In the genomic region with DNA sequence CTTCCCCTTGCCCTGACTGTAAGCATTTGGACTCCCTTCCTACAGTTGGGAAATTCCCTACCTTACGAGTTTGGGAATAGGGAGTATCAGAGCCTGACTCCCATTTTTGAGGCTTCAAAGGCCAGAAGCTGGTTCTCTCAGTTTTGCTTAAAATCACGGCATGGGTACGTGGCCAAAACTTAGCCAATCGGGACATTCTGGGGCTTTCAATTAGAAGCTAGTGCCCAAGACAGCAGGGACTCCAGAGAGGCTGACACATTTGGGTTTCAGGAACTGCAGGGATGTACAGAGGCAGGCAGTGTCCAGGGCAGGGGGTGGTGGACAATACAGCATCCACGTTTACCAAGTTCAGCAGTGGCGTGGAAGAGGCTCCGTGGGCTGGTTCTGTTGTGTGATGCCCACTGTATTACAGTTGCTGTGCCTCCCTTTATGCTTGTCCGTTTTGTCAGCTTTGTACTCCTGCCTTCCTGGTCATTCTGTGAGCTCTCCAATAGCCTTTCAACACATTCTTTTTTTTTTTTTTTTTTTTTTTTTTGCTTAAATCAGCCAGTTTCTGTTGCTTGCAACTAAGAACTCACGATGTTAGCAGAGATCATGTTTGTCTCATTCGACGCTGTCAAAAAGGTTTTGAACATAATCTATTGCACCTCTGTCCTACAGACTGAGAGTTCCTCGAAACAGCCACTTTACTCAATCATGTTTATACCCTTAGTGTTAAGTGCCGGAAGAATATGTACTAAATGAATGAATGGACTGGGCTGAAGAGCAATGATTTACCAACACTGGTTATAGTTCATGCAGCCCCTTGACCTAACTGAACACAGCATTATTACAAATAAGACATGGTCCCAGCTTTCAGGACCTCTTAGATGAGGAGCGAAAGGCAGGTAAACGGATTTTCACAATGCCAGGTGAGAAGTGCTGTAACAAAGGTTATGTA, we compare ENCODE assay signal across 1 cellular context.
TF ChIP-seq lines count a peak whose summit lies in the region.

No MANE protein-coding gene starts in this region.

TF ChIP-seq in GM12878, 131 proteins besides CTCF, POLR2A, EP300 and RAD21:
- TF ChIP-seq BRCA1 (IDR thresholded peaks at IDR 0.05; ENCODE audit: low read depth, low read length): no peak
- no peak for TF ChIP-seq CHD1 (IDR thresholded peaks at IDR 0.05; ENCODE audit: low read depth, low read length)
- no peak for TF ChIP-seq SMC3 (IDR thresholded peaks at IDR 0.05; ENCODE audit: borderline replicate concordance, low read length)
- no peak for TF ChIP-seq DPF2 (IDR thresholded peaks at IDR 0.05)
- no peak for TF ChIP-seq SMAD1 (IDR thresholded peaks at IDR 0.05; ENCODE audit: low read depth, partially characterized antibody)
- TF ChIP-seq MTA3 (IDR thresholded peaks at IDR 0.05; ENCODE audit: borderline replicate concordance, low read length): no peak
- no peak for TF ChIP-seq CEBPB (IDR thresholded peaks at IDR 0.05; ENCODE audit: borderline replicate concordance in 1 of 2, low read depth in 2 of 2, low read length in 2 of 2)
- no peak for TF ChIP-seq SP1 (IDR thresholded peaks at IDR 0.05; ENCODE audit: low read depth, low read length)
- no peak for TF ChIP-seq SUPT20H (IDR thresholded peaks at IDR 0.05; ENCODE audit: borderline replicate concordance, control insufficient read depth, low read depth, low read length)
- no peak for TF ChIP-seq NFIC (IDR thresholded peaks at IDR 0.05; ENCODE audit: low read depth, low read length)
- TF ChIP-seq TARDBP (IDR thresholded peaks at IDR 0.05; ENCODE audit: borderline replicate concordance): no peak
- no peak for TF ChIP-seq SPI1 (IDR thresholded peaks at IDR 0.05; ENCODE audit: borderline replicate concordance, insufficient read depth, low read depth, low read length)
- TF ChIP-seq, protein P1, sequence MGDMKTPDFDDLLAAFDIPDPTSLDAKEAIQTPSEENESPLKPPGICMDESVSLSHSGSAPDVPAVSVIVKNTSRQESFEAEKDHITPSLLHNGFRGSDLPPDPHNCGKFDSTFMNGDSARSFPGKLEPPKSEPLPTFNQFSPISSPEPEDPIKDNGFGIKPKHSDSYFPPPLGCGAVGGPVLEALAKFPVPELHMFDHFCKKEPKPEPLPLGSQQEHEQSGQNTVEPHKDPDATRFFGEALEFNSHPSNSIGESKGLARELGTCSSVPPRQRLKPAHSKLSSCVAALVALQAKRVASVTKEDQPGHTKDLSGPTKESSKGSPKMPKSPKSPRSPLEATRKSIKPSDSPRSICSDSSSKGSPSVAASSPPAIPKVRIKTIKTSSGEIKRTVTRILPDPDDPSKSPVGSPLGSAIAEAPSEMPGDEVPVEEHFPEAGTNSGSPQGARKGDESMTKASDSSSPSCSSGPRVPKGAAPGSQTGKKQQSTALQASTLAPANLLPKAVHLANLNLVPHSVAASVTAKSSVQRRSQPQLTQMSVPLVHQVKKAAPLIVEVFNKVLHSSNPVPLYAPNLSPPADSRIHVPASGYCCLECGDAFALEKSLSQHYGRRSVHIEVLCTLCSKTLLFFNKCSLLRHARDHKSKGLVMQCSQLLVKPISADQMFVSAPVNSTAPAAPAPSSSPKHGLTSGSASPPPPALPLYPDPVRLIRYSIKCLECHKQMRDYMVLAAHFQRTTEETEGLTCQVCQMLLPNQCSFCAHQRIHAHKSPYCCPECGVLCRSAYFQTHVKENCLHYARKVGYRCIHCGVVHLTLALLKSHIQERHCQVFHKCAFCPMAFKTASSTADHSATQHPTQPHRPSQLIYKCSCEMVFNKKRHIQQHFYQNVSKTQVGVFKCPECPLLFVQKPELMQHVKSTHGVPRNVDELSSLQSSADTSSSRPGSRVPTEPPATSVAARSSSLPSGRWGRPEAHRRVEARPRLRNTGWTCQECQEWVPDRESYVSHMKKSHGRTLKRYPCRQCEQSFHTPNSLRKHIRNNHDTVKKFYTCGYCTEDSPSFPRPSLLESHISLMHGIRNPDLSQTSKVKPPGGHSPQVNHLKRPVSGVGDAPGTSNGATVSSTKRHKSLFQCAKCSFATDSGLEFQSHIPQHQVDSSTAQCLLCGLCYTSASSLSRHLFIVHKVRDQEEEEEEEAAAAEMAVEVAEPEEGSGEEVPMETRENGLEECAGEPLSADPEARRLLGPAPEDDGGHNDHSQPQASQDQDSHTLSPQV (IDR thresholded peaks at IDR 0.05): no peak
- TF ChIP-seq YY1 (IDR thresholded peaks at IDR 0.05; ENCODE audit: low read depth, low read length): no peak
- TF ChIP-seq, protein P2, sequence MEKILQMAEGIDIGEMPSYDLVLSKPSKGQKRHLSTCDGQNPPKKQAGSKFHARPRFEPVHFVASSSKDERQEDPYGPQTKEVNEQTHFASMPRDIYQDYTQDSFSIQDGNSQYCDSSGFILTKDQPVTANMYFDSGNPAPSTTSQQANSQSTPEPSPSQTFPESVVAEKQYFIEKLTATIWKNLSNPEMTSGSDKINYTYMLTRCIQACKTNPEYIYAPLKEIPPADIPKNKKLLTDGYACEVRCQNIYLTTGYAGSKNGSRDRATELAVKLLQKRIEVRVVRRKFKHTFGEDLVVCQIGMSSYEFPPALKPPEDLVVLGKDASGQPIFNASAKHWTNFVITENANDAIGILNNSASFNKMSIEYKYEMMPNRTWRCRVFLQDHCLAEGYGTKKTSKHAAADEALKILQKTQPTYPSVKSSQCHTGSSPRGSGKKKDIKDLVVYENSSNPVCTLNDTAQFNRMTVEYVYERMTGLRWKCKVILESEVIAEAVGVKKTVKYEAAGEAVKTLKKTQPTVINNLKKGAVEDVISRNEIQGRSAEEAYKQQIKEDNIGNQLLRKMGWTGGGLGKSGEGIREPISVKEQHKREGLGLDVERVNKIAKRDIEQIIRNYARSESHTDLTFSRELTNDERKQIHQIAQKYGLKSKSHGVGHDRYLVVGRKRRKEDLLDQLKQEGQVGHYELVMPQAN (conservative IDR thresholded peaks at IDR 0.05): no peak
- TF ChIP-seq GATAD2B (conservative IDR thresholded peaks at IDR 0.05; ENCODE audit: low read depth): no peak
- TF ChIP-seq HDAC2 (IDR thresholded peaks at IDR 0.05): no peak
